9 cellular contexts compared by ENCODE assay signal in genomic region chr2:232634319-232635150, GRCh38. TPM values are rescaled to one million over a fixed set of nuclear protein-coding genes. Genes with fewer than 3 reads are reported as not detected.
A peak's percentile ranks its signal among the peaks of the same experiment; 100 is the strongest.
DNase-seq lines count a peak whose midpoint lies in the region; ATAC-seq, FAIRE-seq and TF ChIP-seq lines count a peak whose summit lies in the region.
"Had no signal": no experiment of that assay in that cellular context is flagged by ENCODE, and none has a peak within 500 bp of the region (broad histone marks: within the 10 kb centered on the region; RNA-seq: fewer than 3 reads in every experiment).

No MANE protein-coding gene starts in this region.

- H3K9ac ChIP-seq in NT2/D1 (ENCODE audit: insufficient read length, low read depth) (peak overlapping the region; percentile 86), neural cell (ENCODE audit: low read length) (no peak overlapping the region)

- no peaks in the 10 kb centered on the region for H3F3A ChIP-seq in neural cell (ENCODE audit: insufficient read depth, low read length, poor library complexity, severe bottlenecking)

- intact Hi-C loops in esophagus muscularis mucosa (cut with DNase I), result no loop called here

- H3K27ac ChIP-seq in esophagus muscularis mucosa (replicated peaks in 1 of 4), result peak overlapping the region; percentile 65 to 83 (median 76)
- H3K27ac ChIP-seq in neural cell (ENCODE audit: low read length), result no peak overlapping the region
- H3K27ac ChIP-seq: SK-N-MC had no signal

- no peak for TF ChIP-seq RAD21 in neural cell (conservative IDR thresholded peaks at IDR 0.05)

- H3K4me1 ChIP-seq in NT2/D1 (ENCODE audit: insufficient read depth, insufficient read length) (no peaks in the 10 kb centered on the region), esophagus muscularis mucosa (peaks cover 6 to 30% (median 28%) of the 10 kb centered on the region in 4 donors)

- H3K27me3 ChIP-seq in NT2/D1 (ENCODE audit: insufficient read depth, insufficient read length) (peaks cover 13% of the 10 kb centered on the region), esophagus muscularis mucosa (peaks cover 9 to 66% (median 25%) of the 10 kb centered on the region in 4 donors), neural cell (ENCODE audit: insufficient read depth, low read depth, low read length) (peaks cover 35% of the 10 kb centered on the region)

- H2AFZ ChIP-seq in neural cell (ENCODE audit: low read depth, low read length), result no peak overlapping the region

- TF ChIP-seq CTCF in esophagus muscularis mucosa (IDR thresholded peaks at IDR 0.05) (no peak), neural cell (IDR thresholded peaks at IDR 0.05; ENCODE audit: poor library complexity, severe bottlenecking) (no peak)

- H4K20me1 ChIP-seq in neural cell (ENCODE audit: insufficient read depth), result no peaks in the 10 kb centered on the region

- H3K4me2 ChIP-seq in neural cell (ENCODE audit: low read length), result no peak overlapping the region

- no peak for TF ChIP-seq POLR2A in esophagus muscularis mucosa (IDR thresholded peaks at IDR 0.05; ENCODE audit: low read depth)

- peak; percentile 17 for DNase-seq in AG08395 (ENCODE audit: low spot score)
- DNase-seq in NT2/D1 (ENCODE audit: low read depth, low spot score), result no peak
- no peak for DNase-seq in esophagus muscularis mucosa (ENCODE audit: extremely low spot score)
- DNase-seq in NK-92 (lab: John Stamatoyannopoulos, UW; ENCODE audit: unreplicated experiment), result no peak
- no peak for DNase-seq in SIG-M5 treated with dmso at 0.1 percent for 504 hours (lab: John Stamatoyannopoulos, UW; ENCODE audit: unreplicated experiment)
- DNase-seq in RCC 7860 (ENCODE audit: low spot score), result no peak

- H3K36me3 ChIP-seq in NT2/D1 (ENCODE audit: insufficient read depth, insufficient read length, low read length), result peaks cover 9% of the 10 kb centered on the region
- H3K36me3 ChIP-seq in esophagus muscularis mucosa, result no peaks in the 10 kb centered on the region
- no peaks in the 10 kb centered on the region for H3K36me3 ChIP-seq in neural cell (ENCODE audit: insufficient read depth, low read length)

- TF ChIP-seq EP300 in esophagus muscularis mucosa (IDR thresholded peaks at IDR 0.05), result no peak
- no peak for TF ChIP-seq EP300 in neural cell (conservative IDR thresholded peaks at IDR 0.05; ENCODE audit: poor library complexity, severe bottlenecking)

- no peak for FAIRE-seq in RCC 7860 (lab: Jason Lieb, UNC)

- H3K4me3 ChIP-seq in NT2/D1 (ENCODE audit: insufficient read length, low read depth), result peak overlapping the region; percentile 74
- peak overlapping the region; percentile 57 to 78 (median 66) for H3K4me3 ChIP-seq in esophagus muscularis mucosa
- peak overlapping the region; percentile 86 for H3K4me3 ChIP-seq in neural cell (ENCODE audit: low read length)

- H3K9me3 ChIP-seq in NT2/D1 (ENCODE audit: insufficient read depth, low read length) (no peaks in the 10 kb centered on the region), esophagus muscularis mucosa (no peaks in the 10 kb centered on the region), neural cell (ENCODE audit: low read length) (no peaks in the 10 kb centered on the region)

- no peaks in the 10 kb centered on the region for H3K79me2 ChIP-seq in neural cell (replicated peaks; ENCODE audit: insufficient read depth, low read length)

- ATAC-seq in HG02610 (IDR thresholded peaks at IDR 0.05; ENCODE audit: unreplicated experiment), result no peak

- 19% methylated on average over 32 of the region's 50 CpGs for WGBS in esophagus muscularis mucosa

- no peaks in the 10 kb centered on the region for H3K9me2 ChIP-seq in neural cell (ENCODE audit: insufficient read depth, low read length)

TF ChIP-seq in neural cell, 6 proteins besides CTCF, POLR2A, EP300 and RAD21:
- TF ChIP-seq POLR2AphosphoS5 (IDR thresholded peaks at IDR 0.05) (no peak), EZH2 (IDR thresholded peaks at IDR 0.05; ENCODE audit: borderline replicate concordance, insufficient read depth, low read length, poor library complexity, severe bottlenecking) (peak; percentile 52), SMC3 (conservative IDR thresholded peaks at IDR 0.05; ENCODE audit: poor library complexity) (no peak)

RNA-seq across cellular contexts. Expression of gene EFHD1, which starts 1.1 kb away (rescaled TPM):
- 10 to 100 TPM; 13.3 to 23.7 (median 15.3) TPM for total RNA-seq in esophagus muscularis mucosa
- polyA plus RNA-seq in neural cell, result not detected in 2 replicates
- polyA minus RNA-seq in neural cell, result 0.97 TPM in 1 of 2 replicates, not detected in the other
